ENCODE assay signal across 14 cellular contexts in genomic region chr1:245301162-245301580, GRCh38.
DNase-seq lines count a peak whose midpoint lies in the region; ATAC-seq and TF ChIP-seq lines count a peak whose summit lies in the region.
"Had no signal": no experiment of that assay in that cellular context is flagged by ENCODE, and none has a peak within 500 bp of the region (broad histone marks: within the 10 kb centered on the region; RNA-seq: fewer than 3 reads in every experiment).

No MANE protein-coding gene starts in this region.

- TF ChIP-seq EP300 in gastroesophageal sphincter (IDR thresholded peaks at IDR 0.05) = no peak

- DNase-seq in AG20443 (ENCODE audit: low spot score) (peak; percentile 68), astrocyte of the hippocampus (ENCODE audit: low read depth, low spot score) (peak; percentile 55), midbrain (lab: John Stamatoyannopoulos, UW) (no peak), KG1 (lab: John Stamatoyannopoulos, UW) (no peak)
- DNase-seq: activated CD4-positive, alpha-beta T cell treated with anti-CD3 and anti-CD28 coated beads, Interleukin-2, amount 10 ng/mL, durations not matched to agents 7 days and 5 days; AML-193; NCI-H1436 treated with DMSO at 0.1 percent for 48 hours; trophoblast cell had no signal

- peak overlapping the region in 1 of 2 donors; percentile 13 for H3K4me3 ChIP-seq in gastroesophageal sphincter

- TF ChIP-seq POLR2A in gastroesophageal sphincter (IDR thresholded peaks at IDR 0.05) = no peak

- peaks cover 46% of the 10 kb centered on the region for H3K4me1 Mint-ChIP-seq in nephron
- H3K4me1 Mint-ChIP-seq: activated CD4-positive, alpha-beta T cell treated with anti-CD3 and anti-CD28 coated beads, Interleukin-2, amount 10 ng/mL, durations not matched to agents 7 days and 5 days; activated T-helper 17 cell treated with anti-CD3 and anti-CD28 coated beads, Interleukin-2, amount 50 U/mL, for 72 hours had no signal

- TF ChIP-seq CTCF in gastroesophageal sphincter (IDR thresholded peaks at IDR 0.05) (no peak), nephron (IDR thresholded peaks at IDR 0.05; ENCODE audit: unreplicated experiment in 3 of 3) (no peak)

- H3K27me3 Mint-ChIP-seq in nephron (ENCODE audit: low read depth) = peaks cover 3% of the 10 kb centered on the region

- H3K36me3 Mint-ChIP-seq in nephron (ENCODE audit: low read depth) = peaks cover 7% of the 10 kb centered on the region

- peak overlapping the region; percentile 97 for H3K27ac Mint-ChIP-seq in nephron
- H3K27ac Mint-ChIP-seq: activated CD4-positive, alpha-beta T cell treated with anti-CD3 and anti-CD28 coated beads, Interleukin-2, amount 10 ng/mL, durations not matched to agents 7 days and 5 days; activated T-helper 17 cell treated with anti-CD3 and anti-CD28 coated beads, Interleukin-2, amount 50 U/mL, for 72 hours; T-helper 1 cell treated with Interleukin-12 subunit alpha and Interleukin-12 subunit beta and Interleukin-4 antibody, amounts not matched to agents 30 μg/mL and 1 μg/mL, for 36 hours had no signal

- H3K9me3 ChIP-seq in gastroesophageal sphincter = no peaks in the 10 kb centered on the region

- H3K4me1 ChIP-seq in gastroesophageal sphincter = peaks cover 0 to 12% (median 4%) of the 10 kb centered on the region in 3 donors

- peak overlapping the region; percentile 11 to 33 (median 29) for H3K4me3 Mint-ChIP-seq in nephron
- H3K4me3 Mint-ChIP-seq: activated CD4-positive, alpha-beta T cell treated with anti-CD3 and anti-CD28 coated beads, Interleukin-2, amount 10 ng/mL, durations not matched to agents 7 days and 5 days; activated T-helper 17 cell treated with anti-CD3 and anti-CD28 coated beads, Interleukin-2, amount 50 U/mL, for 72 hours; T-helper 1 cell treated with Interleukin-12 subunit alpha and Interleukin-12 subunit beta and Interleukin-4 antibody, amounts not matched to agents 30 μg/mL and 1 μg/mL, for 36 hours had no signal

- H3K27me3 ChIP-seq in gastroesophageal sphincter = no peaks in the 10 kb centered on the region

- H3K27ac ChIP-seq in gastroesophageal sphincter = peak overlapping the region in 1 of 4 donors; percentile 33

- no peaks in the 10 kb centered on the region for H3K9me3 Mint-ChIP-seq in nephron
- H3K9me3 Mint-ChIP-seq: activated CD4-positive, alpha-beta T cell treated with anti-CD3 and anti-CD28 coated beads, Interleukin-2, amount 10 ng/mL, durations not matched to agents 7 days and 5 days; activated T-helper 17 cell treated with anti-CD3 and anti-CD28 coated beads, Interleukin-2, amount 50 U/mL, for 72 hours; T-helper 1 cell treated with Interleukin-12 subunit alpha and Interleukin-12 subunit beta and Interleukin-4 antibody, amounts not matched to agents 30 μg/mL and 1 μg/mL, for 36 hours had no signal

- peak; percentile 34 for ATAC-seq in gastroesophageal sphincter
- ATAC-seq in GM19035 (IDR thresholded peaks at IDR 0.05; ENCODE audit: unreplicated experiment) = no peak
- ATAC-seq in HG03521 (IDR thresholded peaks at IDR 0.05; ENCODE audit: unreplicated experiment) = no peak
- ATAC-seq: activated T-helper 17 cell treated with anti-CD3 and anti-CD28 coated beads, Interleukin-2, amount 50 U/mL, for 72 hours had no signal

- 22% methylated on average over 3 of the region's 10 CpGs; no CpG with 5 or more reads in 1 of the 2 donors for WGBS in gastroesophageal sphincter (ENCODE audit: low coverage in 1 of 2), 2 donors

- no peaks in the 10 kb centered on the region for H3K36me3 ChIP-seq in gastroesophageal sphincter

Comparison
In these comparisons a context has a peak if more than half of its experiments do, and no peak if none do; other contexts are left out.
1. DNase-seq: peak in AG20443 (single experiment) and astrocyte of the hippocampus (single experiment); none in midbrain (single experiment) and KG1 (single experiment).